ENCODE assay signal across 8 cellular contexts in the genomic region with DNA sequence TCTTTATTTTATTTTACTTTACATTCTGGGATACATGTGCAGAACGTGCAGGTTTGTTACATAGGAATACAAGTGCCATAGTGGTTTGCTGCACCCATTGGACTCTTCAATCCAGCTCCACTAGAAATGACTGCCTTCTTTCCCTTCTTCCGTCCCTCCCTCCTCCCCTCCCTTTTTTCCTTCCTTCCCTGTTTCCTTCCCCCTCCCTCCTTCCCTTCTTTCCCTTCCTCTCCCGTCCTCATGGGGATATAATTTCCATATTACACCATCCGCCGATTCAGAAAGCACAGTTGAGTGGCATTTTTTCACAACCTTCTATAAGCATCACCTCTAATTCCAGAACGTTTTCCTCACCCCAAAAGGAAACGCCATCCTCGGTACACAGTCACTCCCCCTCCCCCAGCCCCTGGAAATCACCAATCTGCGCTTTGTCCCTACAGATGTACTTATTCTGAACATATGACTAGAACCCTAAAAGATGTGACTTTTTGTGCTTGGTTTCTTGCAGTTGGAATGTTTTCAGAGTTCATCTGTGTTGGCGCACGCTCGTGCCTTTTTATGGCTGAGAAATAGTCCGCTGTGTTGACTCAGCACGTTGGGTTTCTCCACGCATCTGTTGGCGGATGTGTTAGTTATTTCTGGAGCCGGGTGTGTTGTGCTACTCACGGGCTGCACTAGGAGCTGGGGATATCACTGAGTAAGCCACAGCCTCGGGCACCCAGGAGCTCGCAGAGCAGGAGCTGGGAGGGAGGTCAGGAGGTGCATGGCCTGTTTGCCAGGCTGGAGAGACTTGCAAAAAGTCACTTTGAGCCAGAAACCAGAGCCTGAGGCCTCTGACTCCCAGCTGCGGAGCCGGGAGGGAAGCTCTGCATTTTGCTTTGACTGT.
DNase-seq lines count a peak whose midpoint lies in the region; ATAC-seq and FAIRE-seq lines count a peak whose summit lies in the region.

No MANE protein-coding gene starts in this region.

- FAIRE-seq in urothelium cell line (lab: Jason Lieb, UNC): peak; percentile 23

- peak overlapping the region in 1 of 2 donors; percentile 6 for H3K9ac ChIP-seq in duodenal mucosa (ENCODE audit: low read depth in 1 of 2, low read length in 2 of 2)

- H3K4me1 ChIP-seq in duodenal mucosa (ENCODE audit: control insufficient read depth in 1 of 2, insufficient read depth in 2 of 2, low read length in 2 of 2): peaks cover 49 to 59% of the 10 kb centered on the region in 2 donors

- no peak overlapping the region for H3K4me3 ChIP-seq in duodenal mucosa (ENCODE audit: low read depth in 1 of 2, low read length in 2 of 2)

- H3K9me3 ChIP-seq in duodenal mucosa (ENCODE audit: control insufficient read depth in 1 of 2, low read length in 2 of 2): no peaks in the 10 kb centered on the region

- ATAC-seq in GM21528 (IDR thresholded peaks at IDR 0.05; ENCODE audit: low FRiP score, unreplicated experiment) (no peak), GM18858 (IDR thresholded peaks at IDR 0.05; ENCODE audit: unreplicated experiment) (no peak)

- peaks cover 10 to 11% of the 10 kb centered on the region in 2 donors for H3K36me3 ChIP-seq in duodenal mucosa (ENCODE audit: control insufficient read depth in 1 of 2, insufficient read depth in 2 of 2, low read length in 2 of 2)

- DNase-seq in ELF-1 (ENCODE audit: low read depth, low spot score): peak; percentile 94
- DNase-seq in RPMI7951 (ENCODE audit: low read depth): peak; percentile 100
- DNase-seq in mucosa of gallbladder (ENCODE audit: low spot score): peak; percentile 69
- no peak for DNase-seq in urothelium cell line (ENCODE audit: low spot score)
- no peak for DNase-seq in NCI-H2196 treated with DMSO at 0.1 percent for 48 hours (lab: John Stamatoyannopoulos, UW; ENCODE audit: unreplicated experiment)

- H3K27ac ChIP-seq in duodenal mucosa (ENCODE audit: low read depth, low read length): peak overlapping the region; percentile 51

- H3K27me3 ChIP-seq in duodenal mucosa (ENCODE audit: control insufficient read depth in 1 of 2, insufficient read depth in 2 of 2, low read length in 2 of 2): no peaks in the 10 kb centered on the region

Comparison
In these comparisons a context has a peak if more than half of its experiments do, and no peak if none do; other contexts are left out.
1. DNase-seq: peak in ELF-1 (single experiment), RPMI7951 (single experiment) and mucosa of gallbladder (single experiment); none in urothelium cell line (single experiment) and NCI-H2196 treated with DMSO at 0.1 percent for 48 hours (single experiment).